Comparison of ENCODE assay signal across 9 cellular contexts in genomic region chr12:125683748-125684381, GRCh38.
DNase-seq lines count a peak whose midpoint lies in the region; ATAC-seq and TF ChIP-seq lines count a peak whose summit lies in the region.
"Had no signal": no experiment of that assay in that cellular context is flagged by ENCODE, and none has a peak within 500 bp of the region (broad histone marks: within the 10 kb centered on the region; RNA-seq: fewer than 3 reads in every experiment).

No MANE protein-coding gene starts in this region.

- TF ChIP-seq CTCF in right lobe of liver (IDR thresholded peaks at IDR 0.05) = peak; percentile 77 to 96 (median 91)

- ATAC-seq in HG02852 (IDR thresholded peaks at IDR 0.05; ENCODE audit: unreplicated experiment) (peak; percentile 72), right lobe of liver (peak; percentile 95 to 99 (median 96)), HG03439 (IDR thresholded peaks at IDR 0.05; ENCODE audit: unreplicated experiment) (no peak)

- intact Hi-C loops in right lobe of liver (cut with DNase I) = loop anchor here in 1 of 2 donors (10.0 kb wide), 1 partner anchor 149 kb away; no protein-coding TSS in a partner anchor

- H3K27me3 Mint-ChIP-seq in activated CD4-positive, alpha-beta T cell treated with anti-CD3 and anti-CD28 coated beads, Interleukin-2, amount 10 ng/mL, durations not matched to agents 7 days and 5 days = no peaks in the 10 kb centered on the region
- H3K27me3 Mint-ChIP-seq in T-helper 2 cell treated with Interferon-gamma antibody and Interleukin-4, amounts not matched to agents 5 μg/mL and 100 μg/mL, for 36 hours (ENCODE audit: low read depth) = no peaks in the 10 kb centered on the region

- H3K4me1 ChIP-seq in right lobe of liver = no peaks in the 10 kb centered on the region

- no peaks in the 10 kb centered on the region for H3K36me3 Mint-ChIP-seq in activated CD4-positive, alpha-beta T cell treated with anti-CD3 and anti-CD28 coated beads, Interleukin-2, amount 10 ng/mL, durations not matched to agents 7 days and 5 days (ENCODE audit: low read depth)
- no peaks in the 10 kb centered on the region for H3K36me3 Mint-ChIP-seq in T-helper 2 cell treated with Interferon-gamma antibody and Interleukin-4, amounts not matched to agents 5 μg/mL and 100 μg/mL, for 36 hours (ENCODE audit: low read depth)

- no peak overlapping the region for H3K27ac Mint-ChIP-seq in activated CD4-positive, alpha-beta T cell treated with anti-CD3 and anti-CD28 coated beads, Interleukin-2, amount 10 ng/mL, durations not matched to agents 7 days and 5 days
- no peak overlapping the region for H3K27ac Mint-ChIP-seq in T-helper 2 cell treated with Interferon-gamma antibody and Interleukin-4, amounts not matched to agents 5 μg/mL and 100 μg/mL, for 36 hours

- H3K4me1 Mint-ChIP-seq in activated CD4-positive, alpha-beta T cell treated with anti-CD3 and anti-CD28 coated beads, Interleukin-2, amount 10 ng/mL, durations not matched to agents 7 days and 5 days = no peaks in the 10 kb centered on the region
- H3K4me1 Mint-ChIP-seq in T-helper 2 cell treated with Interferon-gamma antibody and Interleukin-4, amounts not matched to agents 5 μg/mL and 100 μg/mL, for 36 hours (ENCODE audit: low read depth) = no peaks in the 10 kb centered on the region

- no peak overlapping the region for H3K27ac ChIP-seq in right lobe of liver

- TF ChIP-seq POLR2A in right lobe of liver (IDR thresholded peaks at IDR 0.05) = no peak

- POLR2A ChIA-PET in activated CD4-positive, alpha-beta T cell treated with anti-CD3 and anti-CD28 coated beads, Interleukin-2, amount 10 ng/mL, durations not matched to agents 7 days and 5 days (lab: Charles Lee) = no interaction called here

- no peak overlapping the region for H3K4me3 ChIP-seq in right lobe of liver

- no peak overlapping the region for H3K4me3 Mint-ChIP-seq in activated CD4-positive, alpha-beta T cell treated with anti-CD3 and anti-CD28 coated beads, Interleukin-2, amount 10 ng/mL, durations not matched to agents 7 days and 5 days
- no peak overlapping the region for H3K4me3 Mint-ChIP-seq in T-helper 2 cell treated with Interferon-gamma antibody and Interleukin-4, amounts not matched to agents 5 μg/mL and 100 μg/mL, for 36 hours

- CTCF ChIA-PET in activated CD4-positive, alpha-beta T cell treated with anti-CD3 and anti-CD28 coated beads, Interleukin-2, amount 10 ng/mL, durations not matched to agents 7 days and 5 days (lab: Charles Lee) = interaction anchor here (1.4 kb wide), 1 partner anchor 10 kb away, joined by 3 read pairs; no protein-coding TSS in a partner anchor

- no peaks in the 10 kb centered on the region for H3K9me3 Mint-ChIP-seq in activated CD4-positive, alpha-beta T cell treated with anti-CD3 and anti-CD28 coated beads, Interleukin-2, amount 10 ng/mL, durations not matched to agents 7 days and 5 days
- no peaks in the 10 kb centered on the region for H3K9me3 Mint-ChIP-seq in T-helper 2 cell treated with Interferon-gamma antibody and Interleukin-4, amounts not matched to agents 5 μg/mL and 100 μg/mL, for 36 hours

- H3K27me3 ChIP-seq in right lobe of liver = no peaks in the 10 kb centered on the region

- 11% methylated on average over 21 of the region's 30 CpGs for WGBS in right lobe of liver (ENCODE audit: insufficient coverage, low coverage, low lambda C conversion rate, missing lambda C conversion rate)

- H3K36me3 ChIP-seq in right lobe of liver = no peaks in the 10 kb centered on the region

- H3K9me3 ChIP-seq in right lobe of liver = no peaks in the 10 kb centered on the region

- peak; percentile 45 for DNase-seq in activated CD4-positive, alpha-beta T cell treated with anti-CD3 and anti-CD28 coated beads, Interleukin-2, amount 10 ng/mL, durations not matched to agents 7 days and 5 days
- no peak for DNase-seq in activated CD4-positive, alpha-beta T cell treated with anti-CD3 and anti-CD28 coated beads for 1 hour
- peak; percentile 5 for DNase-seq in T-helper 2 cell treated with Interferon-gamma antibody and Interleukin-4, amounts not matched to agents 5 μg/mL and 100 μg/mL, for 36 hours (ENCODE audit: low spot score)
- DNase-seq in right lobe of liver = peak; percentile 82 to 85 (median 83)
- DNase-seq in KG1 (lab: John Stamatoyannopoulos, UW) = no peak
- DNase-seq in epidermal melanocyte (ENCODE audit: insufficient read length, low spot score) = no peak
- DNase-seq: DND-41 had no signal

Comparison
In these comparisons a context has a peak if more than half of its experiments do, and no peak if none do; other contexts are left out.
1. DNase-seq: peak in activated CD4-positive, alpha-beta T cell treated with anti-CD3 and anti-CD28 coated beads, Interleukin-2, amount 10 ng/mL, durations not matched to agents 7 days and 5 days (single experiment), T-helper 2 cell treated with Interferon-gamma antibody and Interleukin-4, amounts not matched to agents 5 μg/mL and 100 μg/mL, for 36 hours (single experiment) and right lobe of liver (3 of 3); none in activated CD4-positive, alpha-beta T cell treated with anti-CD3 and anti-CD28 coated beads for 1 hour (single experiment), KG1 (single experiment) and epidermal melanocyte (single experiment).